Comparison of ENCODE assay signal across 24 cellular contexts in the genomic region with DNA sequence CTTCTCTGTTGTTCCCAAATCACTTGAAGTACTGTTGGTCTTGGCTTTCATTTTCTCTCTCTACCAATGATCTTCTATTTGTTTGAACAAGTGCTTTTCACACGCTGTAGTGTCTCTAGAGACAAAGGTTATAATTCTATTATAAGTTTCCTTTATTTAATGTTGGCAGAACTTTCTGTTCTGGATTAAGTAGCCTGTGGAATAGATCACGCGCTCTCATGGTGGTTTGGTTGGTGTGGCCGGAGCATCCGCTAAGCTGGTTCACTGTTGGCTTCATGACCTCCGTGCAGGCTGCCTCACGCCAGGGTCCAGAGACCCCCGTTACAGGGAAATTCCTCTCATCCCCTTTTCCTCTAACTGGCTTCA. TPM values are rescaled to one million over a fixed set of nuclear protein-coding genes. Genes with fewer than 3 reads are reported as not detected.
"Had no signal": no experiment of that assay in that cellular context is flagged by ENCODE, and none has a peak within 500 bp of the region (broad histone marks: within the 10 kb centered on the region; RNA-seq: fewer than 3 reads in every experiment).

No MANE protein-coding gene starts in this region.

- H3K27me3 ChIP-seq: foreskin keratinocyte, thyroid gland, vagina had no signal

- ATAC-seq: activated CD4-positive, alpha-beta T cell treated with anti-CD3 and anti-CD28 coated beads for 36 hours; foreskin keratinocyte; WTC11 had no signal

- H3K27ac ChIP-seq: foreskin keratinocyte, thyroid gland, vagina had no signal

- H3K4me3 Mint-ChIP-seq: activated CD4-positive, alpha-beta memory T cell treated with anti-CD3 and anti-CD28 coated beads for 36 hours; activated CD4-positive, alpha-beta T cell treated with anti-CD3 and anti-CD28 coated beads for 36 hours; activated naive CD8-positive, alpha-beta T cell; activated T-helper 1 cell treated with anti-CD3 and anti-CD28 coated beads, Interleukin-12 subunit alpha, Interleukin-12 subunit beta, Interleukin-2, Interleukin-4 antibody, amounts not matched to agents 30 ng/mL and 10 ng/mL and 1 ng/mL, durations not matched to agents 14 hours and 24 hours and 36 hours; endodermal cell; neural crest cell; WTC11 had no signal

- H3K27ac Mint-ChIP-seq: activated CD4-positive, alpha-beta memory T cell treated with anti-CD3 and anti-CD28 coated beads for 36 hours; activated CD4-positive, alpha-beta T cell treated with anti-CD3 and anti-CD28 coated beads for 36 hours; activated naive CD8-positive, alpha-beta T cell; activated T-helper 1 cell treated with anti-CD3 and anti-CD28 coated beads, Interleukin-12 subunit alpha, Interleukin-12 subunit beta, Interleukin-2, Interleukin-4 antibody, amounts not matched to agents 30 ng/mL and 10 ng/mL and 1 ng/mL, durations not matched to agents 14 hours and 24 hours and 36 hours; endodermal cell; WTC11 had no signal

- H3K9me3 Mint-ChIP-seq: activated CD4-positive, alpha-beta memory T cell treated with anti-CD3 and anti-CD28 coated beads for 36 hours; activated T-helper 1 cell treated with anti-CD3 and anti-CD28 coated beads, Interleukin-12 subunit alpha, Interleukin-12 subunit beta, Interleukin-2, Interleukin-4 antibody, amounts not matched to agents 30 ng/mL and 10 ng/mL and 1 ng/mL, durations not matched to agents 14 hours and 24 hours and 36 hours; endodermal cell; neural crest cell; WTC11 had no signal

- DNase-seq: activated CD4-positive, alpha-beta memory T cell treated with anti-CD3 and anti-CD28 coated beads for 36 hours; activated CD4-positive, alpha-beta T cell treated with anti-CD3 and anti-CD28 coated beads for 36 hours; activated T-cell treated with anti-CD3 and anti-CD28 coated beads for 4 hours; caudate nucleus; endodermal cell; foreskin keratinocyte; glutamatergic neuron; stimulated activated CD4-positive, alpha-beta T cell treated with anti-CD3 and anti-CD28 coated beads, Interleukin-4, amount 100 ng/mL, for 4 hours; stimulated activated naive CD4-positive, alpha-beta T cell; SW 1271; T-helper 2 cell; thyroid gland had no signal

- H3K27me3 Mint-ChIP-seq: activated CD4-positive, alpha-beta memory T cell treated with anti-CD3 and anti-CD28 coated beads for 36 hours; activated naive CD8-positive, alpha-beta T cell had no signal

- FAIRE-seq: TTC549 had no signal

- H3K4me1 ChIP-seq: foreskin keratinocyte, thyroid gland, vagina had no signal

- H3K4me3 ChIP-seq: thyroid gland, vagina had no signal

- H3K9me3 ChIP-seq: thyroid gland, vagina had no signal

- H3K4me1 Mint-ChIP-seq: activated CD4-positive, alpha-beta T cell treated with anti-CD3 and anti-CD28 coated beads for 36 hours had no signal

RNA-seq across cellular contexts. Expression of gene KIF25, which starts 30.9 kb away (rescaled TPM):
- total RNA-seq: activated CD4-positive, alpha-beta memory T cell treated with anti-CD3 and anti-CD28 coated beads for 36 hours; activated CD4-positive, alpha-beta T cell treated with anti-CD3 and anti-CD28 coated beads for 36 hours; activated T-helper 1 cell treated with anti-CD3 and anti-CD28 coated beads, Interleukin-12 subunit alpha, Interleukin-12 subunit beta, Interleukin-2, Interleukin-4 antibody, amounts not matched to agents 30 ng/mL and 10 ng/mL and 1 ng/mL, durations not matched to agents 14 hours and 24 hours and 36 hours; epithelial cell of proximal tubule; foreskin keratinocyte; kidney epithelial cell; myocyte; posterior vena cava; SK-MEL-5; thyroid gland; vagina had no signal
- polyA plus RNA-seq: fibroblast of lung, foreskin keratinocyte had no signal
